Comparison of ENCODE assay signal across 23 cellular contexts in genomic region chr13:99974296-99974938, GRCh38. TPM values are rescaled to one million over a fixed set of nuclear protein-coding genes. Genes with fewer than 3 reads are reported as not detected.
DNase-seq lines count a peak whose midpoint lies in the region; ATAC-seq and TF ChIP-seq lines count a peak whose summit lies in the region.
"Had no signal": no experiment of that assay in that cellular context is flagged by ENCODE, and none has a peak within 500 bp of the region (broad histone marks: within the 10 kb centered on the region; RNA-seq: fewer than 3 reads in every experiment).

No MANE protein-coding gene starts in this region.

- H4K20me1 ChIP-seq in SK-N-SH (ENCODE audit: insufficient read depth) = peaks cover 20% of the 10 kb centered on the region

- ATAC-seq in SK-N-SH treated with all-trans-retinoic acid at 6 μM for 48 hours = no peak
- no peak for ATAC-seq in activated CD8-positive, alpha-beta T cell treated with anti-CD3 and anti-CD28 coated beads, Interleukin-2, amount 10 ng/mL, durations not matched to agents 7 days and 5 days
- ATAC-seq: CD8-positive, alpha-beta T cell had no signal

- no peak overlapping the region for H3K4me3 ChIP-seq in SK-N-SH (ENCODE audit: low read depth in 2 of 2, low read length in 1 of 2)
- H3K4me3 ChIP-seq in H7 (ENCODE audit: insufficient read depth, low read depth, low read length) = peak overlapping the region; percentile 10; the same call in 1 of the 2 replicates
- no peak overlapping the region for H3K4me3 ChIP-seq in endodermal cell (ENCODE audit: low read length)
- H3K4me3 ChIP-seq: SJCRH30 had no signal

- H3K27me3 ChIP-seq in SK-N-SH (ENCODE audit: insufficient read depth) = peaks cover 91% of the 10 kb centered on the region
- H3K27me3 ChIP-seq in H7 (ENCODE audit: control insufficient read depth, insufficient read depth, low read length) = peaks cover 44% of the 10 kb centered on the region; the same call in 1 of the 2 replicates
- H3K27me3 ChIP-seq in endodermal cell (ENCODE audit: control insufficient read depth, insufficient read depth, low read length, poor library complexity, severe bottlenecking) = peaks cover 64% of the 10 kb centered on the region
- H3K27me3 ChIP-seq: SJCRH30 had no signal

- H3K4me2 ChIP-seq in SK-N-SH = no peak overlapping the region

- POLR2A ChIA-PET in SK-N-SH (lab: Yijun Ruan, JAX) = interaction anchor here (0.6 kb wide), 2 partner anchors 43 to 85 kb away, joined by 3 read pairs; no protein-coding TSS in a partner anchor
- POLR2A ChIA-PET in activated CD8-positive, alpha-beta T cell treated with anti-CD3 and anti-CD28 coated beads, Interleukin-2, amount 10 ng/mL, durations not matched to agents 7 days and 5 days (lab: Charles Lee) = interaction anchor here (1.3 kb wide), 1 partner anchor 18 kb away, joined by 3 read pairs; no protein-coding TSS in a partner anchor

- H3K9me3 Mint-ChIP-seq in endodermal cell = no peaks in the 10 kb centered on the region
- H3K9me3 Mint-ChIP-seq in neural crest cell = peaks cover 3% of the 10 kb centered on the region
- peaks cover 4% of the 10 kb centered on the region for H3K9me3 Mint-ChIP-seq in activated CD8-positive, alpha-beta T cell treated with anti-CD3 and anti-CD28 coated beads, Interleukin-2, amount 10 ng/mL, durations not matched to agents 7 days and 5 days (ENCODE audit: insufficient read depth)

- peaks cover 72% of the 10 kb centered on the region for H3K27me3 Mint-ChIP-seq in endodermal cell (ENCODE audit: insufficient read depth)
- peaks cover 88% of the 10 kb centered on the region for H3K27me3 Mint-ChIP-seq in neural crest cell (ENCODE audit: low read depth)
- peaks cover 81% of the 10 kb centered on the region for H3K27me3 Mint-ChIP-seq in activated CD8-positive, alpha-beta T cell treated with anti-CD3 and anti-CD28 coated beads, Interleukin-2, amount 10 ng/mL, durations not matched to agents 7 days and 5 days (ENCODE audit: low read depth)

- H3K4me1 Mint-ChIP-seq in endodermal cell = peaks cover 29% of the 10 kb centered on the region
- H3K4me1 Mint-ChIP-seq in neural crest cell = peaks cover 29% of the 10 kb centered on the region
- peaks cover 17% of the 10 kb centered on the region for H3K4me1 Mint-ChIP-seq in activated CD8-positive, alpha-beta T cell treated with anti-CD3 and anti-CD28 coated beads, Interleukin-2, amount 10 ng/mL, durations not matched to agents 7 days and 5 days (ENCODE audit: low read depth)

- H3F3A ChIP-seq in SK-N-SH (replicated peaks; ENCODE audit: insufficient read depth) = no peaks in the 10 kb centered on the region

- H3K9me2 ChIP-seq in SK-N-SH = no peaks in the 10 kb centered on the region

- TF ChIP-seq CTCF in SK-N-SH (IDR thresholded peaks at IDR 0.05) (no peak), endodermal cell (conservative IDR thresholded peaks at IDR 0.05) (no peak), neural crest cell (conservative IDR thresholded peaks at IDR 0.05) (no peak)

- H3K36me3 Mint-ChIP-seq in endodermal cell (ENCODE audit: low read depth) = no peaks in the 10 kb centered on the region
- peaks cover 8% of the 10 kb centered on the region for H3K36me3 Mint-ChIP-seq in neural crest cell (ENCODE audit: low read depth)
- peaks cover 5% of the 10 kb centered on the region for H3K36me3 Mint-ChIP-seq in activated CD8-positive, alpha-beta T cell treated with anti-CD3 and anti-CD28 coated beads, Interleukin-2, amount 10 ng/mL, durations not matched to agents 7 days and 5 days (ENCODE audit: low read depth)
- H3K36me3 Mint-ChIP-seq: CD8-positive, alpha-beta T cell had no signal

- no peaks in the 10 kb centered on the region for H3K9me3 ChIP-seq in SK-N-SH
- H3K9me3 ChIP-seq in endodermal cell (ENCODE audit: control insufficient read depth, low read length) = no peaks in the 10 kb centered on the region
- H3K9me3 ChIP-seq: SJCRH30 had no signal

- WGBS in SK-N-SH (ENCODE audit: low lambda C conversion rate) = 20% methylated on average over 18 of the region's 18 CpGs
- WGBS in endodermal cell (ENCODE audit: insufficient coverage in 1 of 2, insufficient read length in 1 of 2), 2 experiments = 51 to 56% methylated on average over 11 to 18 of the region's 18 CpGs

- no peak overlapping the region for H3K27ac Mint-ChIP-seq in endodermal cell
- no peak overlapping the region for H3K27ac Mint-ChIP-seq in neural crest cell (ENCODE audit: unreplicated experiment)
- no peak overlapping the region for H3K27ac Mint-ChIP-seq in activated CD8-positive, alpha-beta T cell treated with anti-CD3 and anti-CD28 coated beads, Interleukin-2, amount 10 ng/mL, durations not matched to agents 7 days and 5 days
- H3K27ac Mint-ChIP-seq: activated T-helper 1 cell treated with anti-CD3 and anti-CD28 coated beads, Interleukin-12 subunit alpha, Interleukin-12 subunit beta, Interleukin-2, Interleukin-4 antibody, amounts not matched to agents 30 ng/mL and 10 ng/mL and 1 ng/mL, durations not matched to agents 14 hours and 24 hours and 36 hours; CD8-positive, alpha-beta T cell had no signal

- H3K4me1 ChIP-seq in SK-N-SH (ENCODE audit: control insufficient read depth in 1 of 2, insufficient read depth in 2 of 2, low read depth in 1 of 2, low read length in 1 of 2) (no peaks in the 10 kb centered on the region; a peak in 1 of 4 replicates), endodermal cell (ENCODE audit: control insufficient read depth, insufficient read depth, low read length) (peaks cover 5% of the 10 kb centered on the region)
- H3K4me1 ChIP-seq: SJCRH30 had no signal

- H2AFZ ChIP-seq in SK-N-SH (ENCODE audit: low read depth) = no peak overlapping the region

- no peak overlapping the region for H3K27ac ChIP-seq in SK-N-SH (ENCODE audit: low read depth in 2 of 2, low read length in 1 of 2)
- no peak overlapping the region for H3K27ac ChIP-seq in endodermal cell (ENCODE audit: low read depth, low read length)
- H3K27ac ChIP-seq: SJCRH30 had no signal

- DNase-seq in SK-N-SH = peak; percentile 16
- DNase-seq in H7 = peak; percentile 80
- DNase-seq in endodermal cell = peak; percentile 55
- peak; percentile 1 for DNase-seq in neural crest cell (ENCODE audit: low read depth, low spot score)
- DNase-seq in activated CD8-positive, alpha-beta T cell treated with anti-CD3 and anti-CD28 coated beads, Interleukin-2, amount 10 ng/mL, durations not matched to agents 7 days and 5 days = no peak
- DNase-seq in NCI-H1930 (lab: John Stamatoyannopoulos, UW) = no peak
- no peak for DNase-seq in NOMO-1 treated with dmso at 0.1 percent for 144 hours (lab: John Stamatoyannopoulos, UW; ENCODE audit: unreplicated experiment)
- DNase-seq: 8988T; aorta; CD8-positive, alpha-beta T cell; central memory CD4-positive, alpha-beta T cell; dermis blood vessel endothelial cell; Karpas-422; NCI-H146; NCI-H510A treated with DMSO at 0.1 percent for 48 hours; SJCRH30; trophoblast cell had no signal

- CTCF ChIA-PET in SK-N-SH (lab: Yijun Ruan, JAX) = interaction anchor here (1.0 to 2.1 kb wide), 4 partner anchors 10 to 318 kb away, joined by 3 to 7 read pairs (median 6); no protein-coding TSS in a partner anchor
- CTCF ChIA-PET in activated CD8-positive, alpha-beta T cell treated with anti-CD3 and anti-CD28 coated beads, Interleukin-2, amount 10 ng/mL, durations not matched to agents 7 days and 5 days (lab: Charles Lee) = interaction anchor here (0.9 to 1.6 kb wide), 3 partner anchors 261 to 317 kb away, joined by 3 to 4 read pairs (median 3); no protein-coding TSS in a partner anchor

- H3K9ac ChIP-seq in SK-N-SH (no peak overlapping the region), endodermal cell (ENCODE audit: extremely low read depth, low read length, poor library complexity, severe bottlenecking) (no peak overlapping the region)

- no peak for TF ChIP-seq EP300 in SK-N-SH (IDR thresholded peaks at IDR 0.05; ENCODE audit: borderline replicate concordance in 1 of 2, low read depth in 1 of 2, low read length in 1 of 2)

- no peaks in the 10 kb centered on the region for H3K79me2 ChIP-seq in SK-N-SH (ENCODE audit: insufficient read depth)

- H3K36me3 ChIP-seq in SK-N-SH (replicated peaks in 1 of 2; ENCODE audit: control insufficient read depth in 1 of 2, insufficient read depth in 2 of 2, low read length in 1 of 2) (no peaks in the 10 kb centered on the region), H7 (replicated peaks; ENCODE audit: control insufficient read depth, insufficient read depth, low read length) (no peaks in the 10 kb centered on the region), endodermal cell (ENCODE audit: control insufficient read depth, insufficient read depth, low read length) (no peaks in the 10 kb centered on the region)
- H3K36me3 ChIP-seq: SJCRH30 had no signal

- H3K4me3 Mint-ChIP-seq in endodermal cell (no peak overlapping the region), neural crest cell (peak overlapping the region; percentile 52)
- H3K4me3 Mint-ChIP-seq in activated CD8-positive, alpha-beta T cell treated with anti-CD3 and anti-CD28 coated beads, Interleukin-2, amount 10 ng/mL, durations not matched to agents 7 days and 5 days = no peak overlapping the region
- H3K4me3 Mint-ChIP-seq: activated naive CD8-positive, alpha-beta T cell; activated T-helper 1 cell treated with anti-CD3 and anti-CD28 coated beads, Interleukin-12 subunit alpha, Interleukin-12 subunit beta, Interleukin-2, Interleukin-4 antibody, amounts not matched to agents 30 ng/mL and 10 ng/mL and 1 ng/mL, durations not matched to agents 14 hours and 24 hours and 36 hours; CD8-positive, alpha-beta T cell had no signal

- TF ChIP-seq RAD21 in SK-N-SH (IDR thresholded peaks at IDR 0.05; ENCODE audit: low read length) = no peak

TF ChIP-seq in SK-N-SH, 30 proteins besides CTCF, POLR2A, EP300 and RAD21 (continues in another document):
- TF ChIP-seq FOXJ3 (CRISPR knock-in tag; IDR thresholded peaks at IDR 0.05) = no peak

TF ChIP-seq in SK-N-SH treated with all-trans-retinoic acid at 6 μM for 48 hours, 23 proteins besides CTCF, POLR2A, EP300 and RAD21 (continues in another document):
- TF ChIP-seq TOX (CRISPR knock-in tag; IDR thresholded peaks at IDR 0.05; ENCODE audit: borderline replicate concordance) = no peak

RNA-seq across cellular contexts. Expression of gene ZIC5, which starts 2.9 kb away (rescaled TPM):
- polyA plus RNA-seq in SK-N-SH (2012; rRNA removed) = not detected in 2 replicates
- not detected in 2 replicates for polyA plus RNA-seq in SK-N-SH (2012; cell fraction: cytosol; rRNA removed)
- polyA plus RNA-seq in SK-N-SH (2012; cell fraction: nucleus; rRNA removed) = not detected in 2 replicates
- total RNA-seq in H7 (2014; rRNA removed; shearing (Covaris generic)) = 45.9 and 51.4 TPM in 2 replicates
- total RNA-seq in endodermal cell (10 to 100 TPM; 11.0 to 13.7 TPM), neural crest cell (6.3 and 6.7 TPM in 2 replicates)
- 40.1 TPM for polyA plus RNA-seq in endodermal cell (2013, experiment 1 of 2)
- polyA plus RNA-seq in endodermal cell (2013, experiment 2 of 2) = 36.9 TPM
- not detected for total RNA-seq in activated CD8-positive, alpha-beta T cell treated with anti-CD3 and anti-CD28 coated beads, Interleukin-2, amount 10 ng/mL, durations not matched to agents 7 days and 5 days
- total RNA-seq: activated T-helper 1 cell treated with anti-CD3 and anti-CD28 coated beads, Interleukin-12 subunit alpha, Interleukin-12 subunit beta, Interleukin-2, Interleukin-4 antibody, amounts not matched to agents 30 ng/mL and 10 ng/mL and 1 ng/mL, durations not matched to agents 14 hours and 24 hours and 36 hours; aorta; CD8-positive, alpha-beta T cell; HT-29; mesenteric fat pad; T-helper 1 cell treated with Interleukin-12 subunit alpha and Interleukin-12 subunit beta and Interleukin-4 antibody, amounts not matched to agents 30 ng/mL and 1 ng/mL, for 36 hours had no signal

RNA-seq across cellular contexts. Expression of gene ZIC2, which starts 7.2 kb away (rescaled TPM):
- not detected in 2 replicates for polyA plus RNA-seq in SK-N-SH (2012; rRNA removed)
- not detected in 2 replicates for polyA plus RNA-seq in SK-N-SH (2012; cell fraction: cytosol; rRNA removed)
- not detected in 2 replicates for polyA plus RNA-seq in SK-N-SH (2012; cell fraction: nucleus; rRNA removed)
- total RNA-seq in H7 (2014; rRNA removed; shearing (Covaris generic)) = 93.0 and 96.6 TPM in 2 replicates
- total RNA-seq in endodermal cell (100 to 1,000 TPM; 182 to 301 TPM), neural crest cell (48.6 and 55.3 TPM in 2 replicates)
- polyA plus RNA-seq in endodermal cell (2013, experiment 1 of 2) = 198 TPM
- polyA plus RNA-seq in endodermal cell (2013, experiment 2 of 2) = 160 TPM
- not detected for total RNA-seq in activated CD8-positive, alpha-beta T cell treated with anti-CD3 and anti-CD28 coated beads, Interleukin-2, amount 10 ng/mL, durations not matched to agents 7 days and 5 days
- total RNA-seq: aorta; CD8-positive, alpha-beta T cell; dermis blood vessel endothelial cell; mesenteric fat pad had no signal

Comparison
In these comparisons a context has a peak if more than half of its experiments do, and no peak if none do; other contexts are left out.
1. DNase-seq: peak in SK-N-SH (single experiment), H7 (single experiment), endodermal cell (single experiment) and neural crest cell (single experiment); none in activated CD8-positive, alpha-beta T cell treated with anti-CD3 and anti-CD28 coated beads, Interleukin-2, amount 10 ng/mL, durations not matched to agents 7 days and 5 days (single experiment), NCI-H1930 (0 of 2) and NOMO-1 treated with dmso at 0.1 percent for 144 hours (single experiment).
2. RNA of gene ZIC2, which starts 7.2 kb away (total RNA-seq): 182 to 301 TPM in endodermal cell, 93.0 to 96.6 TPM in H7 and 48.6 to 55.3 TPM in neural crest cell; not detected in activated CD8-positive, alpha-beta T cell treated with anti-CD3 and anti-CD28 coated beads, Interleukin-2, amount 10 ng/mL, durations not matched to agents 7 days and 5 days; every median in the first group is over 10 times any median in the second.